In genomic region chr7:32170838-32171237, GRCh38 we compare ENCODE assay signal across 23 cellular contexts.
"Had no signal": no experiment of that assay in that cellular context is flagged by ENCODE, and none has a peak within 500 bp of the region (broad histone marks: within the 10 kb centered on the region; RNA-seq: fewer than 3 reads in every experiment).

No MANE protein-coding gene starts in this region.

- H3K27ac ChIP-seq: colonic mucosa, esophagus muscularis mucosa, foreskin keratinocyte, gastroesophageal sphincter, heart left ventricle, hepatocyte, left lung, prostate gland, right atrium auricular region, thoracic aorta, tibial nerve, upper lobe of left lung had no signal

- H3K4me2 ChIP-seq: hepatocyte, smooth muscle cell had no signal

- DNase-seq: colonic mucosa; effector memory CD4-positive, alpha-beta T cell; foreskin keratinocyte; heart left ventricle; left cardiac atrium; left lung; mesenchymal stem cell; mucosa of descending colon; naive B cell; nucleus accumbens; stimulated activated CD4-positive, alpha-beta T cell treated with anti-CD3 and anti-CD28 coated beads, Interleukin-12 subunit alpha, Interleukin-12 subunit beta, amount 100 ng/mL, for 4 hours; stimulated activated CD4-positive, alpha-beta T cell treated with anti-CD3 and anti-CD28 coated beads, Interleukin-1b, Interleukin-23, amount 100 ng/mL, for 48 hours; stimulated activated CD4-positive, alpha-beta T cell treated with anti-CD3 and anti-CD28 coated beads, Interleukin-4, amount 100 ng/mL, for 1 hour; stimulated activated naive CD4-positive, alpha-beta T cell treated with Interleukin-2 at 50 U/mL for 16 hours; upper lobe of left lung had no signal

- H3K36me3 ChIP-seq: colonic mucosa, esophagus muscularis mucosa, gastroesophageal sphincter, heart left ventricle, left lung, prostate gland, right atrium auricular region, thoracic aorta, tibial nerve, upper lobe of left lung had no signal

- H3K4me3 ChIP-seq: colonic mucosa, esophagus muscularis mucosa, gastroesophageal sphincter, heart left ventricle, hepatocyte, left lung, mucosa of descending colon, prostate gland, right atrium auricular region, smooth muscle cell, thoracic aorta, tibial nerve, upper lobe of left lung had no signal

- H3K9me3 ChIP-seq: colonic mucosa, esophagus muscularis mucosa, gastroesophageal sphincter, heart left ventricle, left lung, mucosa of descending colon, prostate gland, right atrium auricular region, thoracic aorta, upper lobe of left lung had no signal

- H3K4me1 ChIP-seq: colonic mucosa, esophagus muscularis mucosa, foreskin keratinocyte, gastroesophageal sphincter, heart left ventricle, left lung, prostate gland, right atrium auricular region, tibial nerve, upper lobe of left lung had no signal

- H3K27me3 ChIP-seq: colonic mucosa, esophagus muscularis mucosa, foreskin keratinocyte, gastroesophageal sphincter, heart left ventricle, hepatocyte, left lung, right atrium auricular region, tibial nerve, upper lobe of left lung had no signal
